Comparison of ENCODE assay signal across 24 cellular contexts in the genomic region with DNA sequence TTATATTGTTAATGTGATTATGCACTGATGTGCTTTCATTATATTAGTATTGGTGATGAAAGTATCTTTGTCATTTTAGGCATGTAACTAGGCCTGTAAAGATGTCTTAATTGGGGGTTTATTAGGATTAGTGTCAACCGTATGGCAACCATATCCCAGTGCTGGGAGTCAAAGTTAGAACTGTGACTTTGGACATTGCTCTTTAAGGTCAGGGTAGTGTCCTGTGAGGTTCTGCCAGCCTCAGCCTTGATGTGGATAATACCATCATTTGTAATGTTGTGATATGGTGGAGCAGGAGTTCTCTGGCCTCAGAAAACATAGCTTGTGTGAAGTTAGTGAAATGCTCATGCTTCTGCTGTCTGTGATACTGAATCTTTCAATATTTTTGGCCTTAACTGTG. TPM values are rescaled to one million over a fixed set of nuclear protein-coding genes. Genes with fewer than 3 reads are reported as not detected.
DNase-seq lines count a peak whose midpoint lies in the region; ATAC-seq, FAIRE-seq and TF ChIP-seq lines count a peak whose summit lies in the region.
"Had no signal": no experiment of that assay in that cellular context is flagged by ENCODE, and none has a peak within 500 bp of the region (broad histone marks: within the 10 kb centered on the region; RNA-seq: fewer than 3 reads in every experiment).

No MANE protein-coding gene starts in this region.

- intact Hi-C loops in MCF 10A (cut with micrococcal nuclease), result no loop called here
- intact Hi-C loops in breast epithelium (cut with DNase I; ENCODE audit: low total_unique reads), result no loop called here
- intact Hi-C loops in HepG2 (cut with micrococcal nuclease; ENCODE audit: unreplicated experiment), result no loop called here

- no peak overlapping the region for H3K9ac ChIP-seq in HepG2 (ENCODE audit: insufficient read depth, low read depth, low read length)
- H3K9ac ChIP-seq: BLaER1 treated with 17β-estradiol and CSF1 and Interleukin-3, amounts not matched to agents 10 nM and 100 nM had no signal

- FAIRE-seq in HepG2 (lab: Jason Lieb, UNC) (no peak), H54 (lab: Jason Lieb, UNC) (no peak)
- FAIRE-seq: A549, GM12878 had no signal

- BruUV-seq in MCF 10A (replicated peaks; lab: Mats Ljungman, UMichigan), result no TSS peak
- BruUV-seq in HepG2 (replicated peaks; lab: Mats Ljungman, UMichigan), result no TSS peak

- H3K27ac Mint-ChIP-seq in MCF 10A (ENCODE audit: low read depth, unreplicated experiment), result peak overlapping the region; percentile 12
- peak overlapping the region; percentile 25; the same call in 1 of the 2 replicates for H3K27ac Mint-ChIP-seq in WTC11
- H3K27ac Mint-ChIP-seq: CD14-positive monocyte; CD4-positive, alpha-beta T cell; CD8-positive, alpha-beta memory T cell had no signal

- TF ChIP-seq POLR2A in breast epithelium (IDR thresholded peaks at IDR 0.05) (no peak), HepG2 (IDR thresholded peaks at IDR 0.05; ENCODE audit: insufficient read depth in 1 of 2, low read depth in 2 of 2, low read length in 2 of 2) (no peak), H54 (IDR thresholded peaks at IDR 0.05; ENCODE audit: low read depth, low read length) (no peak)

- H3K36me3 Mint-ChIP-seq in MCF 10A (ENCODE audit: insufficient read depth, unreplicated experiment) (peaks cover 10% of the 10 kb centered on the region), WTC11 (no peaks in the 10 kb centered on the region)
- H3K36me3 Mint-ChIP-seq: CD14-positive monocyte; CD8-positive, alpha-beta memory T cell had no signal

- DNase-seq in MCF 10A (ENCODE audit: unreplicated experiment) (no peak), breast epithelium (ENCODE audit: low spot score in 2 of 2) (no peak), WTC11 (ENCODE audit: low spot score) (no peak), HepG2 (ENCODE audit: low spot score) (no peak), GM13977 (ENCODE audit: low spot score) (no peak), H54 (ENCODE audit: insufficient read length, low spot score) (no peak)
- DNase-seq: 8988T; ACHN; AML-193; BE2C; CD4-positive, alpha-beta T cell; CD8-positive, alpha-beta memory T cell; DMS 273 treated with DMSO at 0.1 percent for 48 hours; DMS79; EL; GDM1; GOT3; H7; HCEC 1CT had no signal

- no peak overlapping the region for H3K27ac ChIP-seq in breast epithelium
- H3K27ac ChIP-seq in HepG2 (ENCODE audit: extremely low read length, insufficient read depth, low read length), result no peak overlapping the region
- H3K27ac ChIP-seq: A549; BLaER1 treated with 17β-estradiol and CSF1 and Interleukin-3, amounts not matched to agents 10 nM and 100 nM had no signal

- no peaks in the 10 kb centered on the region for H3K4me1 ChIP-seq in breast epithelium
- peaks cover 58% of the 10 kb centered on the region for H3K4me1 ChIP-seq in HepG2 (ENCODE audit: insufficient read depth, low read length)
- H3K4me1 ChIP-seq: BE2C had no signal

- H4K20me1 ChIP-seq in HepG2 (ENCODE audit: insufficient read depth, low read length), result no peaks in the 10 kb centered on the region

- H3K79me2 ChIP-seq in HepG2 (ENCODE audit: insufficient read depth, low read length), result peaks cover 70% of the 10 kb centered on the region

- H3K4me1 Mint-ChIP-seq in MCF 10A (ENCODE audit: insufficient read depth, unreplicated experiment), result peaks cover 49% of the 10 kb centered on the region
- H3K4me1 Mint-ChIP-seq in WTC11, result peaks cover 28% of the 10 kb centered on the region
- H3K4me1 Mint-ChIP-seq: CD14-positive monocyte; CD8-positive, alpha-beta memory T cell had no signal

- in situ Hi-C loops in HepG2 (cut with HindIII; ENCODE audit: extremely low pct_ligation_motif_present, low pct_unique_long_range_greater_than_20kb), result no loop called here
- in situ Hi-C loops in GM13977 (cut with MboI; ENCODE audit: low pct_unique_long_range_greater_than_20kb, low sequenced_read_pairs, unreplicated experiment), result no loop called here

- H3K36me3 ChIP-seq in breast epithelium, result no peaks in the 10 kb centered on the region
- H3K36me3 ChIP-seq in HepG2 (replicated peaks in 1 of 2; ENCODE audit: control insufficient read depth in 1 of 2, insufficient read depth in 2 of 2, low read length in 2 of 2), result no peaks in the 10 kb centered on the region
- H3K36me3 ChIP-seq: BE2C had no signal

- no peaks in the 10 kb centered on the region for H3K9me3 Mint-ChIP-seq in MCF 10A (ENCODE audit: unreplicated experiment)
- H3K9me3 Mint-ChIP-seq in WTC11, result no peaks in the 10 kb centered on the region
- H3K9me3 Mint-ChIP-seq: CD14-positive monocyte; CD4-positive, alpha-beta T cell had no signal

- no peak for TF ChIP-seq CTCF in MCF 10A (IDR thresholded peaks at IDR 0.05; ENCODE audit: unreplicated experiment)
- TF ChIP-seq CTCF in breast epithelium (IDR thresholded peaks at IDR 0.05), result no peak
- no peak for TF ChIP-seq CTCF in WTC11 (IDR thresholded peaks at IDR 0.05)
- no peak for TF ChIP-seq CTCF in HepG2 (CRISPR knock-in tag; IDR thresholded peaks at IDR 0.05)
- TF ChIP-seq CTCF in GM13977 (IDR thresholded peaks at IDR 0.05; ENCODE audit: extremely low read depth, insufficient read depth, missing control alignments), result no peak

- H3K4me3 ChIP-seq in breast epithelium (no peak overlapping the region), HepG2 (replicated peaks in 1 of 3; ENCODE audit: insufficient read depth in 1 of 3, low read depth in 2 of 3, low read length in 3 of 3) (no peak overlapping the region)
- H3K4me3 ChIP-seq: A549; BLaER1 treated with 17β-estradiol and CSF1 and Interleukin-3, amounts not matched to agents 10 nM and 100 nM; GM12878 had no signal

- no peak for TF ChIP-seq RAD21 in HepG2 (CRISPR knock-in tag; IDR thresholded peaks at IDR 0.05)

- 58% methylated on average over 1 of the region's 1 CpG for WGBS in HepG2 (ENCODE audit: low lambda C conversion rate)

- ATAC-seq in WTC11 (no peak), HepG2 (no peak), HG03159 (IDR thresholded peaks at IDR 0.05; ENCODE audit: unreplicated experiment) (no peak)
- ATAC-seq: A549, GM12878 had no signal

- no peaks in the 10 kb centered on the region for H3K27me3 ChIP-seq in breast epithelium
- no peaks in the 10 kb centered on the region for H3K27me3 ChIP-seq in HepG2 (ENCODE audit: control insufficient read depth in 1 of 2, insufficient read depth in 2 of 2, low read length in 2 of 2)
- H3K27me3 ChIP-seq: BE2C; BLaER1 treated with 17β-estradiol and CSF1 and Interleukin-3, amounts not matched to agents 10 nM and 100 nM had no signal

- POLR2A ChIA-PET in MCF 10A (lab: Yijun Ruan, JAX), result interaction anchor here (1.1 to 1.5 kb wide), 2 partner anchors 10 to 55 kb away, joined by 3 to 4 read pairs; no protein-coding TSS in a partner anchor
- POLR2A ChIA-PET in WTC11 (lab: Charles Lee), result no interaction called here
- POLR2A ChIA-PET in HepG2 (lab: Yijun Ruan, JAX), result no interaction called here

- no peak overlapping the region for H2AFZ ChIP-seq in HepG2 (ENCODE audit: low read length)

- H3K9me3 ChIP-seq in breast epithelium, result no peaks in the 10 kb centered on the region
- no peaks in the 10 kb centered on the region for H3K9me3 ChIP-seq in HepG2 (ENCODE audit: low read length)
- H3K9me3 ChIP-seq: A549, BE2C had no signal

- TF ChIP-seq EP300 in HepG2 (IDR thresholded peaks at IDR 0.05; ENCODE audit: low read depth in 2 of 2, low read length in 2 of 2), result no peak
- no peak for TF ChIP-seq EP300 in HepG2 (CRISPR knock-in tag; IDR thresholded peaks at IDR 0.05; ENCODE audit: borderline replicate concordance)

- no peak overlapping the region for H3K4me3 Mint-ChIP-seq in MCF 10A (ENCODE audit: unreplicated experiment)
- H3K4me3 Mint-ChIP-seq in WTC11, result no peak overlapping the region
- H3K4me3 Mint-ChIP-seq: CD14-positive monocyte; CD4-positive, alpha-beta T cell; CD8-positive, alpha-beta memory T cell had no signal

- H3K27me3 Mint-ChIP-seq in MCF 10A (ENCODE audit: insufficient read depth, unreplicated experiment), result no peaks in the 10 kb centered on the region
- no peaks in the 10 kb centered on the region for H3K27me3 Mint-ChIP-seq in WTC11 (ENCODE audit: low read depth)

- CTCF ChIA-PET in MCF 10A (lab: Yijun Ruan, JAX) (interaction anchor here (0.7 kb wide), 1 partner anchor 97 kb away, joined by 3 read pairs; no protein-coding TSS in a partner anchor), WTC11 (lab: Charles Lee) (no interaction called here), HepG2 (lab: Yijun Ruan, JAX; ENCODE audit: low intra/inter-chr PET ratio, low total read pairs) (no interaction called here)

- no peak overlapping the region for H3K4me2 ChIP-seq in HepG2 (ENCODE audit: low read depth, low read length)
- H3K4me2 ChIP-seq: A549; BLaER1 treated with 17β-estradiol and CSF1 and Interleukin-3, amounts not matched to agents 10 nM and 100 nM had no signal

TF ChIP-seq in HepG2, 621 proteins besides CTCF, POLR2A, EP300 and RAD21:
- TF ChIP-seq ZSCAN22 (CRISPR knock-in tag; IDR thresholded peaks at IDR 0.05) (no peak), HNF4A (CRISPR knock-in tag; IDR thresholded peaks at IDR 0.05) (0 out of 2 replicates have a peak, but pooled peaks have one; percentile 29)

RNA-seq across cellular contexts. Expression of gene LAMC1, which starts 59.4 kb away (rescaled TPM):
- total RNA-seq in MCF 10A (2022), result 179 and 230 TPM in 2 replicates
- 100 to 1,000 TPM; 125 to 679 (median 249) TPM for total RNA-seq in breast epithelium
- total RNA-seq in WTC11 (2021), result 133 to 162 TPM (median 135 TPM) in 3 replicates
- total RNA-seq in HepG2 (2016; rRNA removed; fragmentation: Illumina TruSeq; extraction: Trizol), result 70.8 and 137 TPM in 2 replicates
- 5.9 and 6.2 TPM in 2 replicates for total RNA-seq in HepG2 (2016; cell fraction: cytosol; rRNA removed; fragmentation: Illumina TruSeq; extraction: Trizol; ENCODE audit: low read depth)
- total RNA-seq in HepG2 (2016; cell fraction: insoluble cytoplasmic fraction; rRNA removed; fragmentation: Illumina TruSeq; extraction: Trizol), result 60.9 and 135 TPM in 2 replicates
- total RNA-seq in HepG2 (2016; cell fraction: membrane; rRNA removed; fragmentation: Illumina TruSeq; extraction: Trizol), result 19.6 and 19.9 TPM in 2 replicates
- total RNA-seq in HepG2 (2016; cell fraction: nucleus; rRNA removed; fragmentation: Illumina TruSeq; extraction: Trizol), result 154 and 181 TPM in 2 replicates
- 56.7 and 58.5 TPM in 2 replicates for polyA plus RNA-seq in HepG2 (2011; rRNA removed)
- 36.7 and 50.0 TPM in 2 replicates for polyA plus RNA-seq in HepG2 (2011; cell fraction: cytosol; rRNA removed)
- polyA plus RNA-seq in HepG2 (2011; cell fraction: nucleus; rRNA removed), result 47.5 and 52.1 TPM in 2 replicates
- polyA plus RNA-seq in HepG2 (2012), result 64.4 and 72.6 TPM in 2 replicates
- 3.1 and 4.6 TPM in 2 replicates for polyA plus RNA-seq in HepG2 (2016; cell fraction: cytosol; fragmentation: Illumina TruSeq; extraction: Trizol; ENCODE audit: low read depth)
- 51.9 and 63.2 TPM in 2 replicates for polyA plus RNA-seq in HepG2 (2016; cell fraction: insoluble cytoplasmic fraction; fragmentation: Illumina TruSeq; extraction: Trizol; ENCODE audit: low read depth)
- 6.2 and 7.9 TPM in 2 replicates for polyA plus RNA-seq in HepG2 (2016; cell fraction: membrane; fragmentation: Illumina TruSeq; extraction: Trizol; ENCODE audit: low read depth)
- 149 and 151 TPM in 2 replicates for polyA plus RNA-seq in HepG2 (2016; cell fraction: nucleus; fragmentation: Illumina TruSeq; extraction: Trizol; ENCODE audit: insufficient read depth, low read depth)
- 51.7 and 216 TPM in 2 replicates for polyA minus RNA-seq in HepG2 (2011; rRNA and poly(A)+ RNA removed; ENCODE audit: low replicate concordance)
- polyA minus RNA-seq in HepG2 (2011; cell fraction: cytosol; rRNA and poly(A)+ RNA removed), result 64.0 and 66.5 TPM in 2 replicates
- 102 and 112 TPM in 2 replicates for polyA minus RNA-seq in HepG2 (2011; cell fraction: nucleus; rRNA and poly(A)+ RNA removed)
- total RNA-seq: CD4-positive, alpha-beta T cell had no signal
- polyA plus RNA-seq: CD8-positive, alpha-beta memory T cell had no signal
